Comparison of ENCODE assay signal across 33 cellular contexts in the genomic region with DNA sequence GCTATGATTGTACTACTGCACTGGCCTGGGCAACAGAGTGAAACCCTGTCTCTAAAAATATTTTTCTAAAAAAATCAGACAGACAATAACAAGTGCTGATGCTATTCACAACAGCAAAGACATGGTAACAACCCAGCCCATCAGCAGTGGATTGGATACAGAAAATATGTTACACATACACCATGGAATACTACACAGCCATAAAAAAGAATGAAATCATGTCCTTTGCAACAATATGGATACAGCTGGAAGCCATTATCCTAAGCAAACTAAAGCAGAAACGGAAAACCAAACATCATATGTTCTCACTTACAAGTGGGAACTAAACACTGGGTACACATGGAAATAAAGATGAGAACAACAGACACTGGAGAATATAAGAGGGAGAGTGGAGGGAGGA. TPM values are rescaled to one million over a fixed set of nuclear protein-coding genes. Genes with fewer than 3 reads are reported as not detected.
A peak's percentile ranks its signal among the peaks of the same experiment; 100 is the strongest.
DNase-seq lines count a peak whose midpoint lies in the region; ATAC-seq, FAIRE-seq and TF ChIP-seq lines count a peak whose summit lies in the region.
"Had no signal": no experiment of that assay in that cellular context is flagged by ENCODE, and none has a peak within 500 bp of the region (broad histone marks: within the 10 kb centered on the region; RNA-seq: fewer than 3 reads in every experiment).

No MANE protein-coding gene starts in this region.

- BruUV-seq in K562 (replicated peaks; lab: Mats Ljungman, UMichigan): no TSS peak

- DNase-seq in H54 (ENCODE audit: insufficient read length, low spot score) (no peak), K562 (ENCODE audit: extremely low read depth in 1 of 4, low spot score in 3 of 4) (no peak), globus pallidus (ENCODE audit: low spot score) (no peak), ovary (no peak), HPDE6-E6E7 (ENCODE audit: extremely low spot score) (no peak)
- DNase-seq: 8988T; ACHN; AML-193; BE2C; C1 segment of cervical spinal cord; Caco-2; Calu3; CD4-positive, alpha-beta memory T cell; CD4-positive, alpha-beta T cell; CD4-positive, CD25-positive, alpha-beta regulatory T cell; CD8-positive, alpha-beta memory T cell; CD8-positive, alpha-beta T cell; COR-L47; DMS 273 treated with DMSO at 0.1 percent for 48 hours; DMS153; DMS53; DMS79; DMS79 treated with DMSO at 0.1 percent for 48 hours; DND-41; EL had no signal

- TF ChIP-seq EP300 in K562 (IDR thresholded peaks at IDR 0.05; ENCODE audit: low read length) (no peak), ovary (IDR thresholded peaks at IDR 0.05) (no peak)

- no peaks in the 10 kb centered on the region for H3K9me1 ChIP-seq in K562 (ENCODE audit: control insufficient read depth, insufficient read depth, low read length)

- CTCF ChIA-PET in HEK293 (lab: Yijun Ruan, JAX) (interaction anchor here (0.7 kb wide), 1 partner anchor 72 kb away, joined by 4 read pairs; no protein-coding TSS in a partner anchor), K562 (lab: Yijun Ruan, JAX; ENCODE audit: low intra/inter-chr PET ratio) (no interaction called here)

- H3K79me2 ChIP-seq in K562 (ENCODE audit: control insufficient read depth, insufficient read depth, low read length): no peaks in the 10 kb centered on the region

- intact Hi-C loops in K562 (cut with micrococcal nuclease) (no loop called here), ovary (cut with DNase I) (no loop called here)

- TF ChIP-seq RAD21 in K562 (CRISPR knock-in tag; conservative IDR thresholded peaks at IDR 0.05 in 1 of 2, IDR thresholded peaks at IDR 0.05 in 1 of 2): no peak

- WGBS in K562 (ENCODE audit: insufficient coverage, low coverage, missing lambda C conversion rate): 20% methylated on average over 1 of the region's 1 CpG
- WGBS in ovary, 3 donors: 90 to 97% (median 95%) methylated on average over 1 of the region's 1 CpG

- no peaks in the 10 kb centered on the region for H3K27me3 ChIP-seq in K562 (ENCODE audit: control insufficient read depth in 2 of 2, insufficient read depth in 2 of 2, low read length in 2 of 2)
- H3K27me3 ChIP-seq in ovary: no peaks in the 10 kb centered on the region
- H3K27me3 ChIP-seq: BE2C; BLaER1; BLaER1 treated with 17β-estradiol and CSF1 and Interleukin-3, amounts not matched to agents 10 nM and 100 nM had no signal

- ATAC-seq in K562: no peak
- ATAC-seq: A549; CD8-positive, alpha-beta T cell had no signal

- no peak for TF ChIP-seq POLR2A in H54 (IDR thresholded peaks at IDR 0.05; ENCODE audit: low read depth, low read length)
- no peak for TF ChIP-seq POLR2A in K562 (conservative IDR thresholded peaks at IDR 0.05)
- no peak for TF ChIP-seq POLR2A in ovary (IDR thresholded peaks at IDR 0.05)

- no peaks in the 10 kb centered on the region for H4K20me1 ChIP-seq in K562 (replicated peaks; ENCODE audit: control insufficient read depth, insufficient read depth, low read length)
- H4K20me1 ChIP-seq: BLaER1; BLaER1 treated with 17β-estradiol and CSF1 and Interleukin-3, amounts not matched to agents 10 nM and 100 nM had no signal

- no peak overlapping the region for H2AFZ ChIP-seq in K562 (ENCODE audit: low read depth, low read length)

- H3K36me3 ChIP-seq in HEK293 (ENCODE audit: control insufficient read depth in 2 of 2, insufficient read depth in 1 of 2, low read length in 2 of 2): peaks cover 13 to 23% of the 10 kb centered on the region in 2 experiments; a peak in 2 of 3 replicates
- H3K36me3 ChIP-seq in K562 (ENCODE audit: control insufficient read depth, insufficient read depth, low read length): no peaks in the 10 kb centered on the region
- no peaks in the 10 kb centered on the region for H3K36me3 ChIP-seq in ovary
- H3K36me3 ChIP-seq: BE2C had no signal

- H3K4me2 ChIP-seq in K562 (ENCODE audit: insufficient read depth, low read length): no peak overlapping the region
- H3K4me2 ChIP-seq: A549; BLaER1; BLaER1 treated with 17β-estradiol and CSF1 and Interleukin-3, amounts not matched to agents 10 nM and 100 nM had no signal

- no peak for TF ChIP-seq CTCF in HEK293 (tag by site-specific recombination; IDR thresholded peaks at IDR 0.05)
- TF ChIP-seq CTCF in K562 (IDR thresholded peaks at IDR 0.05 in 2 of 3, conservative IDR thresholded peaks at IDR 0.05 in 1 of 3; ENCODE audit: insufficient read depth in 2 of 3, low read depth in 1 of 3, low read length in 3 of 3): no peak
- TF ChIP-seq CTCF in ovary (IDR thresholded peaks at IDR 0.05): no peak

- FAIRE-seq in H54 (lab: Jason Lieb, UNC): peak; percentile 74
- no peak for FAIRE-seq in K562 (lab: Jason Lieb, UNC)
- FAIRE-seq: A204.1, D721Med had no signal

- in situ Hi-C loops in K562 (cut with MboI): no loop called here

- H3K27ac ChIP-seq in HEK293 (ENCODE audit: extremely low read depth, low read depth, low read length) (no peak overlapping the region), K562 (ENCODE audit: extremely low read depth, low read depth, low read length) (no peak overlapping the region), ovary (no peak overlapping the region)
- H3K27ac ChIP-seq: 22Rv1; A549; BLaER1; BLaER1 treated with 17β-estradiol and CSF1 and Interleukin-3, amounts not matched to agents 10 nM and 100 nM; C4-2B had no signal

- H3K4me3 ChIP-seq in HEK293 (ENCODE audit: low read depth, low read length) (no peak overlapping the region), K562 (no peak overlapping the region), ovary (no peak overlapping the region)
- H3K4me3 ChIP-seq: A549; BLaER1; BLaER1 treated with 17β-estradiol and CSF1 and Interleukin-3, amounts not matched to agents 10 nM and 100 nM had no signal

- POLR2A ChIA-PET in HEK293 (lab: Yijun Ruan, JAX) (no interaction called here), K562 (lab: Yijun Ruan, JAX) (no interaction called here)

- no peak overlapping the region for H3K9ac ChIP-seq in K562 (ENCODE audit: insufficient read depth in 1 of 2, low read depth in 2 of 2, low read length in 2 of 2)
- H3K9ac ChIP-seq: BLaER1; BLaER1 treated with 17β-estradiol and CSF1 and Interleukin-3, amounts not matched to agents 10 nM and 100 nM had no signal

- H3K4me1 ChIP-seq in HEK293 (ENCODE audit: control insufficient read depth, insufficient read depth, low read length) (no peaks in the 10 kb centered on the region), K562 (replicated peaks in 1 of 2; ENCODE audit: control insufficient read depth in 2 of 2, insufficient read depth in 2 of 2, low read length in 2 of 2) (no peaks in the 10 kb centered on the region), ovary (ENCODE audit: insufficient read depth) (no peaks in the 10 kb centered on the region)
- H3K4me1 ChIP-seq: A549; BE2C; BLaER1; BLaER1 treated with 17β-estradiol and CSF1 and Interleukin-3, amounts not matched to agents 10 nM and 100 nM; Caco-2 had no signal

- no peaks in the 10 kb centered on the region for H3K9me3 ChIP-seq in HEK293 (ENCODE audit: control insufficient read depth, insufficient read depth, low read depth, low read length)
- H3K9me3 ChIP-seq in K562 (replicated peaks; ENCODE audit: control insufficient read depth, insufficient read depth, low read depth, low read length): no peaks in the 10 kb centered on the region
- H3K9me3 ChIP-seq in ovary: no peaks in the 10 kb centered on the region
- H3K9me3 ChIP-seq: A549; BE2C; BLaER1; BLaER1 treated with 17β-estradiol and CSF1 and Interleukin-3, amounts not matched to agents 10 nM and 100 nM; Caco-2 had no signal

TF ChIP-seq in HEK293, 187 proteins besides CTCF, POLR2A, EP300 and RAD21 (continues in another document):
- peak; percentile 90 for TF ChIP-seq ZNF146 (tag by site-specific recombination; IDR thresholded peaks at IDR 0.05)

TF ChIP-seq in K562, 482 proteins besides CTCF, POLR2A, EP300 and RAD21 (continues in another document):
- TF ChIP-seq BCOR (IDR thresholded peaks at IDR 0.05): 0 out of 2 replicates have a peak, but pooled peaks have one; percentile 41

RNA-seq across cellular contexts. Expression of a gene that starts 19.9 kb away (rescaled TPM):
- total RNA-seq in K562 (2011; cell fraction: chromatin; rRNA removed; ENCODE audit: low replicate concordance): 0.53 and 2.1 TPM in 2 replicates
- 0.33 and 0.66 TPM in 2 replicates for total RNA-seq in K562 (2011; cell fraction: nucleolus; rRNA removed)
- total RNA-seq in K562 (2011; cell fraction: nucleoplasm; rRNA removed): 0.46 and 0.59 TPM in 2 replicates
- total RNA-seq in K562 (2014; rRNA removed) (0.27 and 0.82 TPM in 2 replicates), K562 (2014; rRNA removed; fragmentation: Illumina TruSeq; extraction: Trizol) (1.4 and 1.6 TPM in 2 replicates), K562 (2015; rRNA removed; fragmentation: Illumina TruSeq; extraction: Trizol) (1.0 and 1.4 TPM in 2 replicates), K562 (2021) (0.72 and 0.80 TPM in 2 replicates), ovary (1 to 10 TPM; 4.9 to 9.4 (median 7.2) TPM)
- polyA plus RNA-seq in K562 (2011; rRNA removed) (0.35 and 0.45 TPM in 2 replicates), K562 (2014; fragmentation: Illumina TruSeq; extraction: Trizol) (1.00 and 1.0 TPM in 2 replicates), K562 (2014; fragmentation: Nextera tagmentation; extraction: Ambion mirVana) (under 1 TPM; 0.29 to 0.39 TPM), K562 (2014; rRNA removed) (0.63 and 1.3 TPM in 2 replicates), ovary (1 to 10 TPM; 5.6 to 6.1 TPM)
- 0.04 and 0.15 TPM in 2 replicates for polyA plus RNA-seq in K562 (2011; cell fraction: cytosol; rRNA removed)
- polyA plus RNA-seq in K562 (2011; cell fraction: nucleus; rRNA removed): 0.37 and 0.58 TPM in 2 replicates
- polyA plus RNA-seq in K562 (2012): 0.40 and 0.57 TPM in 2 replicates
- polyA minus RNA-seq in K562 (2011; rRNA and poly(A)+ RNA removed): 0.46 and 0.51 TPM in 2 replicates
- not detected in 2 replicates for polyA minus RNA-seq in K562 (2011; cell fraction: cytosol; rRNA and poly(A)+ RNA removed)
- polyA minus RNA-seq in K562 (2011; cell fraction: nucleus; rRNA and poly(A)+ RNA removed): 0.40 and 0.67 TPM in 2 replicates

RNA-seq across cellular contexts. Expression of a gene that starts 54.5 kb away (rescaled TPM):
- total RNA-seq in K562 (2011; cell fraction: chromatin; rRNA removed; ENCODE audit: low replicate concordance): 61.0 and 77.5 TPM in 2 replicates
- 53.8 and 58.2 TPM in 2 replicates for total RNA-seq in K562 (2011; cell fraction: nucleolus; rRNA removed)
- 73.7 and 82.9 TPM in 2 replicates for total RNA-seq in K562 (2011; cell fraction: nucleoplasm; rRNA removed)
- total RNA-seq in K562 (2014; rRNA removed) (247 and 314 TPM in 2 replicates), K562 (2014; rRNA removed; fragmentation: Illumina TruSeq; extraction: Trizol) (367 and 401 TPM in 2 replicates), K562 (2015; rRNA removed; fragmentation: Illumina TruSeq; extraction: Trizol) (334 and 336 TPM in 2 replicates), K562 (2021) (368 and 369 TPM in 2 replicates), ovary (100 to 1,000 TPM in 6 of 7 donors, 10 to 100 TPM in 1; 99.7 to 200 (median 144) TPM)
- polyA plus RNA-seq in K562 (2011; rRNA removed) (230 and 345 TPM in 2 replicates), K562 (2014; fragmentation: Illumina TruSeq; extraction: Trizol) (303 and 305 TPM in 2 replicates), K562 (2014; fragmentation: Nextera tagmentation; extraction: Ambion mirVana) (100 to 1,000 TPM; 101 to 157 TPM), K562 (2014; rRNA removed) (228 and 263 TPM in 2 replicates), ovary (100 to 1,000 TPM; 113 to 165 TPM)
- polyA plus RNA-seq in K562 (2011; cell fraction: cytosol; rRNA removed): 96.7 and 163 TPM in 2 replicates
- polyA plus RNA-seq in K562 (2011; cell fraction: nucleus; rRNA removed): 72.5 and 101 TPM in 2 replicates
- polyA plus RNA-seq in K562 (2012): 283 and 320 TPM in 2 replicates
- 268 and 284 TPM in 2 replicates for polyA minus RNA-seq in K562 (2011; rRNA and poly(A)+ RNA removed)
- polyA minus RNA-seq in K562 (2011; cell fraction: cytosol; rRNA and poly(A)+ RNA removed): 186 and 192 TPM in 2 replicates
- 34.2 and 51.4 TPM in 2 replicates for polyA minus RNA-seq in K562 (2011; cell fraction: nucleus; rRNA and poly(A)+ RNA removed)
